Comparison of ENCODE assay signal across 1 cellular context in the genomic region with DNA sequence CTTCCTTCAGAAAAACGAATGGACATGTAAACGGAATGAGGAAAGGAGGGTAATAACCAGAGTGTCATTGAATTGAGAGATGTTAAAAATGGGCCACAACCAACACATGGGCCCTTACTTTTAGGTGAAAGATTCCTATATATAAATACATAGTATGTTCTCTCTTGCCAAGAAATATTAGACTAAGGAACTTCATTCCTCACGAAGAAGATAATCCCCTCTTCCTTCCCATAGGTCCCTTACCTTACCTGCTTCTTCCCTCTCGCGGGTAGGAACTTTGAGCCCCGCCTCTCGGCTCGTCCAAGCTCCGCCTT.
TF ChIP-seq lines count a peak whose summit lies in the region.

No MANE protein-coding gene starts in this region.

TF ChIP-seq in endothelial cell of umbilical vein, 7 proteins besides CTCF, POLR2A, EP300 and RAD21:
- TF ChIP-seq POLR2AphosphoS5 (IDR thresholded peaks at IDR 0.05; ENCODE audit: insufficient read depth, low read depth, low read length) = no peak
- TF ChIP-seq JUN (IDR thresholded peaks at IDR 0.05; ENCODE audit: borderline replicate concordance, insufficient read depth, insufficient read length, low read depth) = no peak
- no peak for TF ChIP-seq GATA2 (IDR thresholded peaks at IDR 0.05; ENCODE audit: insufficient read depth, insufficient read length, low read depth, low read length)
- no peak for TF ChIP-seq EZH2 (IDR thresholded peaks at IDR 0.05; ENCODE audit: borderline replicate concordance, low read depth, low read length, severe bottlenecking)
- no peak for TF ChIP-seq MYC (IDR thresholded peaks at IDR 0.05; ENCODE audit: low read depth, low read length)
- TF ChIP-seq, protein P1, sequence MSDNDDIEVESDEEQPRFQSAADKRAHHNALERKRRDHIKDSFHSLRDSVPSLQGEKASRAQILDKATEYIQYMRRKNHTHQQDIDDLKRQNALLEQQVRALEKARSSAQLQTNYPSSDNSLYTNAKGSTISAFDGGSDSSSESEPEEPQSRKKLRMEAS (IDR thresholded peaks at IDR 0.05; ENCODE audit: insufficient read depth, insufficient read length) = no peak
- no peak for TF ChIP-seq FOS (IDR thresholded peaks at IDR 0.05; ENCODE audit: borderline replicate concordance, insufficient read depth, low read length)
